In the genomic region with DNA sequence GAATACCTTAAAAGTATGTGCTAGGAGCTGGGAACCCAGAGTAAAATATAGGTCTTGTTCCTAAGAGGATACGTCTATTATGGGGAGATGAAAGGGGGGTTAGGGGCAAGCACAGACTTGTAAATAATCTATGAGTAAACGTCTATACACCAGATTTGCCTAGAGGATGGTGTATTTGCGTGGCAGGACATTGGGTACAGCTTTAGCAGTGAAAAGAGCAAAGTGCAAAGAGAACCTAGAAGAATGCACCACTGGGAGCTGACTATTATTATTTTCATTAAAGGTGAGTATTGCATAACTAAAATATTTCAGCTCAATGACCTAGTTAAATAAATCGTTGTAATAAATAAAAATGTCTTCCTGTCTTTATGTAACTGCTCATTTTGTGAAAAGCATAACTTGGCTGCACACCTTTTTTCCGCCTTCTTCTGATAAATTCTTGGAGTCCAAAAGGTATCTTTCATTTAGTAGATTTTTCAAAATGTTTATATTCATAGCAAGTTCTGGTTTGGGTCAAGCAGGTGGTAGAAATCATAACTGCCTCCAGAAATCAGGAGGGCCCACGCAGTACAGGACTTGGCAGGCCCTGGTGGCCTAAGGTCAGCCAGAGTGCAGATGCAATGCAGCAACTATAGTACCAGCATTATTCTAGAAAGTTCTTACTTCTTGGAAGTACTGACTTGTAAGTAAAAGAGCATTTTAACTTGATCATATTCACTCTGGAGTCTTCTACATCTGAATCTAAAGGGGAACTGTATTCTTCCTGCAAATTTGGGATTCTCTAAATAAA, we compare ENCODE assay signal across 23 cellular contexts.
A peak's percentile ranks its signal among the peaks of the same experiment; 100 is the strongest.
DNase-seq lines count a peak whose midpoint lies in the region; ATAC-seq, FAIRE-seq and TF ChIP-seq lines count a peak whose summit lies in the region.
"Had no signal": no experiment of that assay in that cellular context is flagged by ENCODE, and none has a peak within 500 bp of the region (broad histone marks: within the 10 kb centered on the region; RNA-seq: fewer than 3 reads in every experiment).

No MANE protein-coding gene starts in this region.

- H3K4me1 ChIP-seq in gastroesophageal sphincter (peaks cover 5 to 38% (median 11%) of the 10 kb centered on the region in 3 donors), muscle layer of colon (ENCODE audit: insufficient read depth, low read length) (peaks cover 29% of the 10 kb centered on the region)
- H3K4me1 ChIP-seq: A549, Peyer's patch had no signal

- peak overlapping the region in 3 of 4 donors; percentile 0 to 48 (median 29) for H3K27ac ChIP-seq in gastroesophageal sphincter
- peak overlapping the region; percentile 17 for H3K27ac ChIP-seq in muscle layer of colon (ENCODE audit: low read depth, low read length)
- H3K27ac ChIP-seq: A549, Peyer's patch had no signal

- H3K36me3 ChIP-seq in gastroesophageal sphincter (no peaks in the 10 kb centered on the region), muscle layer of colon (ENCODE audit: insufficient read depth, low read length) (no peaks in the 10 kb centered on the region)
- H3K36me3 ChIP-seq: Peyer's patch had no signal

- FAIRE-seq in urothelium cell line (lab: Jason Lieb, UNC) = no peak
- FAIRE-seq: A549, D721Med, GM19239 had no signal

- H3K27me3 Mint-ChIP-seq in stimulated activated memory B cell treated with anti-CD40 and anti-IgM and Interleukin-4, amounts not matched to agents 10 μg/mL and 1 μg/mL and 100 μg/mL, for 72 hours = no peaks in the 10 kb centered on the region
- H3K27me3 Mint-ChIP-seq: B cell, IgD-negative memory B cell had no signal

- H3K36me3 Mint-ChIP-seq in stimulated activated memory B cell treated with anti-CD40 and anti-IgM and Interleukin-4, amounts not matched to agents 10 μg/mL and 1 μg/mL and 100 μg/mL, for 72 hours = no peaks in the 10 kb centered on the region

- H3K9me3 ChIP-seq in gastroesophageal sphincter (no peaks in the 10 kb centered on the region), muscle layer of colon (ENCODE audit: low read length) (no peaks in the 10 kb centered on the region)
- H3K9me3 ChIP-seq: A549, Peyer's patch had no signal

- TF ChIP-seq POLR2A in gastroesophageal sphincter (IDR thresholded peaks at IDR 0.05) = no peak

- ATAC-seq in Right ventricle myocardium superior (ENCODE audit: poor library complexity) = peak; percentile 85
- ATAC-seq in gastroesophageal sphincter = no peak
- peak; percentile 43 for ATAC-seq in stimulated activated memory B cell treated with anti-CD40 and anti-IgM and Interleukin-4, amounts not matched to agents 10 μg/mL and 1 μg/mL and 100 μg/mL, for 72 hours
- no peak for ATAC-seq in HG02884 (IDR thresholded peaks at IDR 0.05; ENCODE audit: unreplicated experiment)
- no peak for ATAC-seq in GM18907 (IDR thresholded peaks at IDR 0.05; ENCODE audit: unreplicated experiment)
- ATAC-seq: A549 had no signal

- no peak for TF ChIP-seq EP300 in gastroesophageal sphincter (IDR thresholded peaks at IDR 0.05)

- no peak overlapping the region for H3K27ac Mint-ChIP-seq in stimulated activated memory B cell treated with anti-CD40 and anti-IgM and Interleukin-4, amounts not matched to agents 10 μg/mL and 1 μg/mL and 100 μg/mL, for 72 hours
- H3K27ac Mint-ChIP-seq: B cell, CD14-positive monocyte, HFFc6, IgD-negative memory B cell had no signal

- H3K4me1 Mint-ChIP-seq in stimulated activated memory B cell treated with anti-CD40 and anti-IgM and Interleukin-4, amounts not matched to agents 10 μg/mL and 1 μg/mL and 100 μg/mL, for 72 hours = no peaks in the 10 kb centered on the region
- H3K4me1 Mint-ChIP-seq: B cell, IgD-negative memory B cell had no signal

- H3K27me3 ChIP-seq in gastroesophageal sphincter (no peaks in the 10 kb centered on the region), muscle layer of colon (ENCODE audit: control insufficient read depth in 1 of 2, insufficient read depth in 2 of 2, low read length in 2 of 2) (no peaks in the 10 kb centered on the region)
- H3K27me3 ChIP-seq: Peyer's patch had no signal

- H3K4me3 Mint-ChIP-seq in stimulated activated memory B cell treated with anti-CD40 and anti-IgM and Interleukin-4, amounts not matched to agents 10 μg/mL and 1 μg/mL and 100 μg/mL, for 72 hours = no peak overlapping the region
- H3K4me3 Mint-ChIP-seq: B cell, CD14-positive monocyte, H9, HFFc6, IgD-negative memory B cell had no signal

- H3K4me3 ChIP-seq in gastroesophageal sphincter (no peak overlapping the region), muscle layer of colon (ENCODE audit: low read depth in 1 of 2, low read length in 2 of 2) (no peak overlapping the region)
- H3K4me3 ChIP-seq: A549, Peyer's patch had no signal

- DNase-seq in Right ventricle myocardium superior (peak; percentile 57), cardiac septum (ENCODE audit: low spot score) (no peak), urothelium cell line (ENCODE audit: low spot score) (no peak)
- DNase-seq: DMS53, GDM1, H9, HFFc6, MV-4-11, NCI-H1105 treated with DMSO at 0.1 percent for 48 hours, NCI-H226, NCI-H510A treated with DMSO at 0.1 percent for 48 hours, Peyer's patch had no signal

- intact Hi-C loops in Right ventricle myocardium superior (cut with DNase I) (no loop called here), cardiac septum (cut with DNase I) (no loop called here)

- no peak overlapping the region for H3K9ac ChIP-seq in muscle layer of colon (ENCODE audit: low read length)

- WGBS in gastroesophageal sphincter (ENCODE audit: low coverage in 1 of 2), 2 donors = 39 to 58% methylated on average over 5 to 6 of the region's 6 CpGs

- H3K9me3 Mint-ChIP-seq in stimulated activated memory B cell treated with anti-CD40 and anti-IgM and Interleukin-4, amounts not matched to agents 10 μg/mL and 1 μg/mL and 100 μg/mL, for 72 hours = no peaks in the 10 kb centered on the region
- H3K9me3 Mint-ChIP-seq: H9, HFFc6 had no signal

- TF ChIP-seq CTCF in gastroesophageal sphincter (IDR thresholded peaks at IDR 0.05) = no peak

Comparison
In these comparisons a context has a peak if more than half of its experiments do, and no peak if none do; other contexts are left out.
1. ATAC-seq: peak in Right ventricle myocardium superior (single experiment) and stimulated activated memory B cell treated with anti-CD40 and anti-IgM and Interleukin-4, amounts not matched to agents 10 μg/mL and 1 μg/mL and 100 μg/mL, for 72 hours (single experiment); none in gastroesophageal sphincter (single experiment), HG02884 (single experiment) and GM18907 (single experiment).